29 cellular contexts compared by ENCODE assay signal in the genomic region with DNA sequence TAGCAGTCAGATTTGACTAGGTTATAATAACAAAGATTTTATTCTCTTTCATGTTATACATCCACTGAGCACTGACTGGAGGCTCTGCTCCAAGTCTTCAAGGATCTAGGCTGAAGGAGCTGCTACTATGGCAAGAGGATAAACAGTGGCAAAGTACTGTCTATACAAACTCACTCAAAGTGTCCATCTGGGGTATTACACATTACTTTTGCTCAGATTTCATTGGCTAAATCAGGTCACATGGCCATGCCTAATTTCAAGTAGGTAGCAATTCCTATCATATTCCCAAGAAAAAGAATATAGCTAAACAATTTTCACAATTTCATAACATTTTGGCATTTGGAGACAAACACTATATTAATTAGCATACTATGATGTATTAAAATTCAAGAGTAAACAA. TPM values are rescaled to one million over a fixed set of nuclear protein-coding genes. Genes with fewer than 3 reads are reported as not detected.
DNase-seq lines count a peak whose midpoint lies in the region; ATAC-seq, FAIRE-seq and TF ChIP-seq lines count a peak whose summit lies in the region.
"Had no signal": no experiment of that assay in that cellular context is flagged by ENCODE, and none has a peak within 500 bp of the region (broad histone marks: within the 10 kb centered on the region; RNA-seq: fewer than 3 reads in every experiment).

No MANE protein-coding gene starts in this region.

- H3K4me1 ChIP-seq in SK-N-SH (ENCODE audit: control insufficient read depth in 1 of 2, insufficient read depth in 2 of 2, low read depth in 1 of 2, low read length in 1 of 2) (peaks cover 0 to 14% of the 10 kb centered on the region in 2 experiments; a peak in 1 of 4 replicates), mesendoderm (ENCODE audit: control insufficient read depth, low read depth, low read length) (no peaks in the 10 kb centered on the region)

- H3K4me3 ChIP-seq in SK-N-SH (ENCODE audit: low read depth in 2 of 2, low read length in 1 of 2), result no peak overlapping the region
- no peak overlapping the region for H3K4me3 ChIP-seq in mesendoderm (ENCODE audit: low read length)
- H3K4me3 ChIP-seq: BLaER1, suprapubic skin, vagina had no signal

- H4K20me1 ChIP-seq in SK-N-SH (ENCODE audit: insufficient read depth), result peaks cover 89% of the 10 kb centered on the region

- H4K5ac ChIP-seq in mesendoderm (ENCODE audit: low read length), result no peak overlapping the region

- TF ChIP-seq CTCF in SK-N-SH (IDR thresholded peaks at IDR 0.05) (no peak), chondrocyte (IDR thresholded peaks at IDR 0.05) (peak; percentile 19)

- H3K79me1 ChIP-seq in mesendoderm (ENCODE audit: low read length), result peaks cover 9% of the 10 kb centered on the region

- H2AFZ ChIP-seq in SK-N-SH (ENCODE audit: low read depth), result no peak overlapping the region

- DNase-seq in SK-N-SH (no peak), NCI-H69 (lab: John Stamatoyannopoulos, UW) (peak; percentile 44), chondrocyte (ENCODE audit: low spot score) (no peak), mesendoderm (peak; percentile 32), GM19239 (ENCODE audit: insufficient read length, low spot score) (no peak), medulla oblongata (ENCODE audit: extremely low spot score) (no peak), NCI-H1092 treated with DMSO at 0.1 percent for 48 hours (lab: John Stamatoyannopoulos, UW) (no peak)
- DNase-seq: ACHN; activated CD4-positive, CD25-positive, alpha-beta regulatory T cell treated with anti-CD3 and anti-CD28 coated beads, Interleukin-2, amount 50 U/mL, for 72 hours; activated CD8-positive, alpha-beta memory T cell treated with anti-CD3 and anti-CD28 coated beads for 24 hours; activated naive CD4-positive, alpha-beta T cell treated with anti-CD3 and anti-CD28 coated beads for 36 hours; activated T-cell treated with anti-CD3 and anti-CD28 coated beads, Interleukin-2, amount 50 U/mL, for 4 hours; amygdala; EL; immature natural killer cell; KG1; NCI-H1048; NCI-H187 treated with DMSO at 0.1 percent for 48 hours; NCI-H510A; nephron progenitor cell; RPMI8226 had no signal

- H3K79me2 ChIP-seq in SK-N-SH (ENCODE audit: insufficient read depth) (peaks cover 100% of the 10 kb centered on the region), mesendoderm (ENCODE audit: control insufficient read depth, insufficient read depth, low read length) (peaks cover 23% of the 10 kb centered on the region)

- no peak for ATAC-seq in SK-N-SH treated with all-trans-retinoic acid at 6 μM for 48 hours
- ATAC-seq: activated T-cell treated with anti-CD3 and anti-CD28 coated beads, Interleukin-2, amount 50 U/mL, for 4 hours; HCT116; left lobe of liver had no signal

- no peaks in the 10 kb centered on the region for H3K36me3 Mint-ChIP-seq in chondrocyte (ENCODE audit: low read depth)
- H3K36me3 Mint-ChIP-seq: immature natural killer cell had no signal

- H2BK15ac ChIP-seq in mesendoderm (replicated peaks; ENCODE audit: low read depth), result no peak overlapping the region

- H3K56ac ChIP-seq in mesendoderm (ENCODE audit: low read length), result no peak overlapping the region

- H3K27ac ChIP-seq in SK-N-SH (ENCODE audit: low read depth in 2 of 2, low read length in 1 of 2), result no peak overlapping the region
- no peak overlapping the region for H3K27ac ChIP-seq in mesendoderm (ENCODE audit: low read depth, low read length)
- H3K27ac ChIP-seq: BLaER1, suprapubic skin, vagina had no signal

- H3K27me3 Mint-ChIP-seq in chondrocyte (ENCODE audit: low read depth), result no peaks in the 10 kb centered on the region

- H4K8ac ChIP-seq in mesendoderm (ENCODE audit: low read depth, low read length), result no peak overlapping the region

- H3K4me3 Mint-ChIP-seq in chondrocyte (ENCODE audit: unreplicated experiment), result no peak overlapping the region
- H3K4me3 Mint-ChIP-seq: activated naive CD4-positive, alpha-beta T cell treated with anti-CD3 and anti-CD28 coated beads for 36 hours; activated T-cell treated with anti-CD3 and anti-CD28 coated beads, Interleukin-2, amount 50 U/mL, for 4 hours; nephron progenitor cell had no signal

- H3K9me3 ChIP-seq in SK-N-SH, result no peaks in the 10 kb centered on the region
- H3K9me3 ChIP-seq: BLaER1, Caco-2, suprapubic skin, vagina had no signal

- H3K4me1 Mint-ChIP-seq in chondrocyte (ENCODE audit: low read depth), result peaks cover 24% of the 10 kb centered on the region

- H3K4ac ChIP-seq in mesendoderm (ENCODE audit: low read depth, low read length), result no peak overlapping the region

- no peak overlapping the region for H2BK120ac ChIP-seq in mesendoderm (ENCODE audit: low read depth, low read length)

- H3K27me3 ChIP-seq in SK-N-SH (ENCODE audit: insufficient read depth) (no peaks in the 10 kb centered on the region), mesendoderm (ENCODE audit: insufficient read depth, low read length, poor library complexity) (no peaks in the 10 kb centered on the region)
- H3K27me3 ChIP-seq: BLaER1, suprapubic skin, vagina had no signal

- TF ChIP-seq EP300 in SK-N-SH (IDR thresholded peaks at IDR 0.05; ENCODE audit: borderline replicate concordance in 1 of 2, low read depth in 1 of 2, low read length in 1 of 2), result no peak

- H3K36me3 ChIP-seq in SK-N-SH (replicated peaks in 1 of 2; ENCODE audit: control insufficient read depth in 1 of 2, insufficient read depth in 2 of 2, low read length in 1 of 2) (peaks cover 0 to 7% of the 10 kb centered on the region in 2 experiments), mesendoderm (ENCODE audit: control insufficient read depth, insufficient read depth, low read length) (no peaks in the 10 kb centered on the region)
- H3K36me3 ChIP-seq: suprapubic skin, vagina had no signal

- no peak overlapping the region for H3K18ac ChIP-seq in mesendoderm (ENCODE audit: low read length)

- no peak for FAIRE-seq in GM19239 (lab: Jason Lieb, UNC)
- FAIRE-seq: endothelial cell of umbilical vein had no signal

- H3K9me2 ChIP-seq in SK-N-SH, result no peaks in the 10 kb centered on the region

- H3K23ac ChIP-seq in mesendoderm (ENCODE audit: low read length), result no peak overlapping the region

- H3K4me2 ChIP-seq in SK-N-SH, result no peak overlapping the region
- H3K4me2 ChIP-seq in mesendoderm (ENCODE audit: low read length), result no peak overlapping the region
- H3K4me2 ChIP-seq: BLaER1 had no signal

- TF ChIP-seq RAD21 in SK-N-SH (IDR thresholded peaks at IDR 0.05; ENCODE audit: low read length), result no peak

- POLR2A ChIA-PET in SK-N-SH (lab: Yijun Ruan, JAX), result no interaction called here

- no peak overlapping the region for H3K27ac Mint-ChIP-seq in chondrocyte (ENCODE audit: unreplicated experiment)
- H3K27ac Mint-ChIP-seq: activated naive CD4-positive, alpha-beta T cell treated with anti-CD3 and anti-CD28 coated beads for 36 hours; nephron progenitor cell had no signal

- H3F3A ChIP-seq in SK-N-SH (replicated peaks; ENCODE audit: insufficient read depth), result peaks cover 13% of the 10 kb centered on the region

- no peaks in the 10 kb centered on the region for H3K9me3 Mint-ChIP-seq in chondrocyte (ENCODE audit: low read depth)
- H3K9me3 Mint-ChIP-seq: activated naive CD4-positive, alpha-beta T cell treated with anti-CD3 and anti-CD28 coated beads for 36 hours; activated T-cell treated with anti-CD3 and anti-CD28 coated beads, Interleukin-2, amount 50 U/mL, for 4 hours; immature natural killer cell; nephron progenitor cell had no signal

- CTCF ChIA-PET in SK-N-SH (lab: Yijun Ruan, JAX), result no interaction called here

- H3K9ac ChIP-seq in SK-N-SH, result no peak overlapping the region
- no peak overlapping the region for H3K9ac ChIP-seq in mesendoderm (ENCODE audit: low read length)
- H3K9ac ChIP-seq: BLaER1 had no signal

- no peak overlapping the region for H2BK5ac ChIP-seq in mesendoderm (ENCODE audit: low read length)

- no peak overlapping the region for H2AK5ac ChIP-seq in mesendoderm (ENCODE audit: low read length)

TF ChIP-seq in SK-N-SH, 30 proteins besides CTCF, POLR2A, EP300 and RAD21:
- TF ChIP-seq RCOR1 (IDR thresholded peaks at IDR 0.05; ENCODE audit: low read length), result no peak
- peak; percentile 36; the same call in 1 of the 2 replicates for TF ChIP-seq USF1 (IDR thresholded peaks at IDR 0.05; ENCODE audit: borderline replicate concordance, low read depth)
- no peak for TF ChIP-seq CHD2 (IDR thresholded peaks at IDR 0.05; ENCODE audit: low read length, partially characterized antibody)
- TF ChIP-seq MEF2A (IDR thresholded peaks at IDR 0.05; ENCODE audit: borderline replicate concordance, low read depth), result no peak
- no peak for TF ChIP-seq RFX5 (IDR thresholded peaks at IDR 0.05; ENCODE audit: low read length)

TF ChIP-seq in SK-N-SH treated with all-trans-retinoic acid at 6 μM for 48 hours, 23 proteins besides CTCF, POLR2A, EP300 and RAD21 (continues in another document):
- no peak for TF ChIP-seq ZFP3 (CRISPR knock-in tag; IDR thresholded peaks at IDR 0.05)
- TF ChIP-seq, protein P1, sequence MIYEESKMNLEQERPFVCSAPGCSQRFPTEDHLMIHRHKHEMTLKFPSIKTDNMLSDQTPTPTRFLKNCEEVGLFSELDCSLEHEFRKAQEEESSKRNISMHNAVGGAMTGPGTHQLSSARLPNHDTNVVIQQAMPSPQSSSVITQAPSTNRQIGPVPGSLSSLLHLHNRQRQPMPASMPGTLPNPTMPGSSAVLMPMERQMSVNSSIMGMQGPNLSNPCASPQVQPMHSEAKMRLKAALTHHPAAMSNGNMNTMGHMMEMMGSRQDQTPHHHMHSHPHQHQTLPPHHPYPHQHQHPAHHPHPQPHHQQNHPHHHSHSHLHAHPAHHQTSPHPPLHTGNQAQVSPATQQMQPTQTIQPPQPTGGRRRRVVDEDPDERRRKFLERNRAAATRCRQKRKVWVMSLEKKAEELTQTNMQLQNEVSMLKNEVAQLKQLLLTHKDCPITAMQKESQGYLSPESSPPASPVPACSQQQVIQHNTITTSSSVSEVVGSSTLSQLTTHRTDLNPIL (CRISPR knock-in tag; IDR thresholded peaks at IDR 0.05; ENCODE audit: low read depth), result no peak
- no peak for TF ChIP-seq CSDC2 (CRISPR knock-in tag; IDR thresholded peaks at IDR 0.05)
- no peak for TF ChIP-seq ZNF8 (CRISPR knock-in tag; IDR thresholded peaks at IDR 0.05)

RNA-seq across cellular contexts. Expression of gene CDK17, which starts 40.9 kb away (rescaled TPM):
- 11.7 and 12.4 TPM in 2 replicates for polyA plus RNA-seq in SK-N-SH (2012; rRNA removed)
- polyA plus RNA-seq in SK-N-SH (2012; cell fraction: cytosol; rRNA removed), result 14.0 and 16.6 TPM in 2 replicates
- 12.6 and 24.0 TPM in 2 replicates for polyA plus RNA-seq in SK-N-SH (2012; cell fraction: nucleus; rRNA removed)
- total RNA-seq in chondrocyte, result 26.8 to 28.5 TPM (median 26.9 TPM) in 3 replicates
- polyA plus RNA-seq in mesendoderm (2013, experiment 1 of 2), result 12.7 TPM
- 12.7 TPM for polyA plus RNA-seq in mesendoderm (2013, experiment 2 of 2)

Comparison
In these comparisons a context has a peak if more than half of its experiments do, and no peak if none do; other contexts are left out.
1. DNase-seq: peak in NCI-H69 (single experiment) and mesendoderm (single experiment); none in SK-N-SH (single experiment), chondrocyte (single experiment), GM19239 (single experiment), medulla oblongata (single experiment) and NCI-H1092 treated with DMSO at 0.1 percent for 48 hours (single experiment).